Comparison of ENCODE assay signal across 16 cellular contexts in genomic region chr11:97729546-97730272, GRCh38.
"Had no signal": no experiment of that assay in that cellular context is flagged by ENCODE, and none has a peak within 500 bp of the region (broad histone marks: within the 10 kb centered on the region; RNA-seq: fewer than 3 reads in every experiment).

No MANE protein-coding gene starts in this region.

- H3K4me3 ChIP-seq: tibial artery, uterus had no signal

- H3K36me3 ChIP-seq: tibial artery, uterus had no signal

- DNase-seq: activated CD4-positive, alpha-beta T cell treated with anti-CD3 and anti-CD28 coated beads, Interleukin-2, amount 10 ng/mL, durations not matched to agents 7 days and 5 days; activated CD4-positive, CD25-positive, alpha-beta regulatory T cell; activated CD8-positive, alpha-beta memory T cell treated with anti-CD3 and anti-CD28 coated beads, Interleukin-2, amount 50 U/mL, for 48 hours; activated naive CD8-positive, alpha-beta T cell treated with anti-CD3 and anti-CD28 coated beads, Interleukin-2, amount 10 ng/mL, durations not matched to agents 7 days and 5 days; aorta; cerebellar nuclear complex; dermis blood vessel endothelial cell; hippocampal formation; kidney; mesendoderm; natural killer cell; stimulated activated CD4-positive, alpha-beta T cell treated with anti-CD3 and anti-CD28 coated beads, Interleukin-12 subunit alpha, Interleukin-12 subunit beta, amount 100 ng/mL, for 4 hours; tibial artery; uterus had no signal

- H3K27ac ChIP-seq: tibial artery, uterus had no signal

- H3K4me3 Mint-ChIP-seq: activated CD4-positive, alpha-beta T cell treated with anti-CD3 and anti-CD28 coated beads, Interleukin-2, amount 10 ng/mL, durations not matched to agents 7 days and 5 days; activated naive CD8-positive, alpha-beta T cell treated with anti-CD3 and anti-CD28 coated beads, Interleukin-2, amount 10 ng/mL, durations not matched to agents 7 days and 5 days; natural killer cell; stimulated activated effector memory CD8-positive, alpha-beta T cell treated with anti-CD3 and anti-CD28 coated beads, Interleukin-12 subunit alpha, Interleukin-12 subunit beta, amount 100 ng/mL, for 72 hours had no signal

- H3K27me3 ChIP-seq: tibial artery, uterus had no signal

- H3K27ac Mint-ChIP-seq: activated CD4-positive, alpha-beta T cell treated with anti-CD3 and anti-CD28 coated beads, Interleukin-2, amount 10 ng/mL, durations not matched to agents 7 days and 5 days; activated naive CD8-positive, alpha-beta T cell treated with anti-CD3 and anti-CD28 coated beads, Interleukin-2, amount 10 ng/mL, durations not matched to agents 7 days and 5 days; natural killer cell; stimulated activated effector memory CD8-positive, alpha-beta T cell treated with anti-CD3 and anti-CD28 coated beads, Interleukin-12 subunit alpha, Interleukin-12 subunit beta, amount 100 ng/mL, for 72 hours had no signal

- H3K36me3 Mint-ChIP-seq: activated naive CD8-positive, alpha-beta T cell treated with anti-CD3 and anti-CD28 coated beads, Interleukin-2, amount 10 ng/mL, durations not matched to agents 7 days and 5 days; natural killer cell; stimulated activated effector memory CD8-positive, alpha-beta T cell treated with anti-CD3 and anti-CD28 coated beads, Interleukin-12 subunit alpha, Interleukin-12 subunit beta, amount 100 ng/mL, for 72 hours had no signal

- H3K9me3 ChIP-seq: tibial artery, uterus had no signal

- H3K27me3 Mint-ChIP-seq: activated CD4-positive, alpha-beta T cell treated with anti-CD3 and anti-CD28 coated beads, Interleukin-2, amount 10 ng/mL, durations not matched to agents 7 days and 5 days; activated naive CD8-positive, alpha-beta T cell treated with anti-CD3 and anti-CD28 coated beads, Interleukin-2, amount 10 ng/mL, durations not matched to agents 7 days and 5 days had no signal

- FAIRE-seq: kidney, TTC549 had no signal

- H3K4me1 ChIP-seq: tibial artery, uterus had no signal

- H3K4me1 Mint-ChIP-seq: activated CD4-positive, alpha-beta T cell treated with anti-CD3 and anti-CD28 coated beads, Interleukin-2, amount 10 ng/mL, durations not matched to agents 7 days and 5 days; activated naive CD8-positive, alpha-beta T cell treated with anti-CD3 and anti-CD28 coated beads, Interleukin-2, amount 10 ng/mL, durations not matched to agents 7 days and 5 days; natural killer cell; stimulated activated effector memory CD8-positive, alpha-beta T cell treated with anti-CD3 and anti-CD28 coated beads, Interleukin-12 subunit alpha, Interleukin-12 subunit beta, amount 100 ng/mL, for 72 hours had no signal
